28 cellular contexts compared by ENCODE assay signal in the genomic region with DNA sequence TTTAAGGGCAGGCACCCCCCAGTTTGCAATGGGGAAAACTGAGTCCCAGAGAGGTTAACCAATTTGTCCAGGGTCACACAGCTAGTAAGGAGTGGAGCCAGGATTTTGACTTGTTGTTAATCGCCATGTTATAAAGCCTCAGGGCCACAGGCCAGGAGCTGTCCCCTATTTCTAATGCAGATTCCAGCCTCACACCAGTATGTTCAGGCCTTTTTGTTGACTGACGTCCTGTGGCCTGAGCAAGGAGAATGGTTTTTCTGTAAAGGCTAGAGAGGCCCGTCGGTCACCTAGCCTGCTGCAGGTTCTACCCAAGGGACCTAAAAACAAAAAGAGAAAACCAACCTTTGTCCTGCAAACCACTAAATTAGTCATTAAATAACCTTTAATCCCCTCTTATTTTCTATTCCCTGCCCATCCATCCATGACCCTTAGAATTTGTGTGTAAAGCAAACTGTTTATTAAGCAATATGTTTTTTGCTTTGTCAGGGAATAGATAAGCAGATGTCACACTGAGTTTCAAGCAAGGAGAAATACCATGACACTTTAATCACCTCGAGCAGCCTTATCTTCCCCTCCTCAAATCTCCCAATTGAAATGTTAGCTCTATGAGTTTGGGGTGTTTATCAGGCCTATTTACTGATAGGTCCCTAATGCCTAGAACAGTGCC. TPM values are rescaled to one million over a fixed set of nuclear protein-coding genes. Genes with fewer than 3 reads are reported as not detected.
A peak's percentile ranks its signal among the peaks of the same experiment; 100 is the strongest.
DNase-seq lines count a peak whose midpoint lies in the region; ATAC-seq, FAIRE-seq and TF ChIP-seq lines count a peak whose summit lies in the region.
"Had no signal": no experiment of that assay in that cellular context is flagged by ENCODE, and none has a peak within 500 bp of the region (broad histone marks: within the 10 kb centered on the region; RNA-seq: fewer than 3 reads in every experiment).

No MANE protein-coding gene starts in this region.

- H3K27ac ChIP-seq in Panc1 (ENCODE audit: low read length) (peak overlapping the region; percentile 59; the same call in 1 of the 2 replicates), H1 (ENCODE audit: low read depth, low read length) (no peak overlapping the region; the same call in 1 of the 2 replicates), liver (ENCODE audit: low read depth in 1 of 2, low read length in 2 of 2) (peak overlapping the region; percentile 95)
- H3K27ac ChIP-seq: A549, skin epidermis, stomach, thyroid gland, vagina had no signal

- H2BK12ac ChIP-seq in H1 (ENCODE audit: low read depth, low read length): no peak overlapping the region

- no peak overlapping the region for H2BK20ac ChIP-seq in H1 (ENCODE audit: low read length)

- H3K4me3 ChIP-seq in Panc1 (ENCODE audit: low read depth in 2 of 2, low read length in 2 of 2) (no peak overlapping the region), H1 (ENCODE audit: extremely low read depth in 1 of 4, insufficient read depth in 2 of 4, low read depth in 3 of 4, low read length in 4 of 4) (no peak overlapping the region), liver (ENCODE audit: low read depth in 1 of 3, low read length in 3 of 3) (no peak overlapping the region)
- H3K4me3 ChIP-seq: A549, skin epidermis, stomach, thyroid gland, vagina had no signal

- H3K56ac ChIP-seq in H1 (replicated peaks; ENCODE audit: insufficient read length, low read depth, low read length): no peak overlapping the region

- CTCF ChIA-PET in Panc1 (lab: Charles Lee): no interaction called here
- CTCF ChIA-PET in H1 (lab: Charles Lee; ENCODE audit: partially characterized antibody): interaction anchor here (0.7 to 1.7 kb wide), 8 partner anchors 8 to 335 kb away, joined by 3 to 6 read pairs (median 3); partner anchors contain the start of genes HTD2 and RPP14

- BruUV-seq in Panc1 (replicated peaks; lab: Mats Ljungman, UMichigan): no TSS peak

- WGBS in H1 (ENCODE audit: extremely low coverage in 1 of 2, insufficient coverage in 1 of 2, insufficient read length in 1 of 2, insufficient replicate concordance in 2 of 2, low coverage in 1 of 2, low lambda C conversion rate in 2 of 2, missing lambda C conversion rate in 1 of 2), 2 experiments: 73% methylated on average over 5 of the region's 5 CpGs; no CpG with 5 or more reads in 1 of the 2 experiments
- WGBS in liver: 37% methylated on average over 5 of the region's 5 CpGs

- no peak overlapping the region for H2BK120ac ChIP-seq in H1 (replicated peaks; ENCODE audit: low read depth, low read length)

- TF ChIP-seq CTCF in Panc1 (IDR thresholded peaks at IDR 0.05) (no peak), H1 (IDR thresholded peaks at IDR 0.05; ENCODE audit: control extremely low read depth in 1 of 3, insufficient read depth in 1 of 3, low read depth in 1 of 3, low read length in 3 of 3) (no peak), liver (IDR thresholded peaks at IDR 0.05; ENCODE audit: low read depth, low read length, missing input control) (no peak), GM10266 (IDR thresholded peaks at IDR 0.05; ENCODE audit: control insufficient read depth, insufficient read depth, low read depth, missing control alignments) (no peak)

- peak; percentile 85 for FAIRE-seq in H1 (lab: Jason Lieb, UNC)
- FAIRE-seq: A549, colon, GM12892 had no signal

- no peak overlapping the region for H2AK5ac ChIP-seq in H1 (ENCODE audit: low read depth, low read length)

- no peak overlapping the region for H2BK5ac ChIP-seq in H1 (ENCODE audit: low read depth, low read length)

- H3K9ac ChIP-seq in H1 (replicated peaks in 1 of 4; ENCODE audit: extremely low read depth in 1 of 4, low read depth in 3 of 4, low read length in 3 of 4): no peak overlapping the region
- peak overlapping the region in 1 of 2 donors; percentile 75 for H3K9ac ChIP-seq in liver (ENCODE audit: low read depth in 1 of 2, low read length in 2 of 2)

- in situ Hi-C loops in Panc1 (cut with HindIII; ENCODE audit: low pct_unique_long_range_greater_than_20kb, low sequenced_read_pairs): no loop called here

- H2BK15ac ChIP-seq in H1 (ENCODE audit: low read length): no peak overlapping the region

- H4K91ac ChIP-seq in H1 (replicated peaks; ENCODE audit: insufficient read length, low read length): no peak overlapping the region

- ATAC-seq in Panc1: no peak
- ATAC-seq in HG02840 (IDR thresholded peaks at IDR 0.05; ENCODE audit: low FRiP score, unreplicated experiment): no peak
- ATAC-seq: A549; activated T-cell treated with anti-CD3 and anti-CD28 coated beads, Interleukin-2, amount 50 U/mL, for 4 hours; left colon had no signal

- intact Hi-C loops in Panc1 (cut with micrococcal nuclease; ENCODE audit: unreplicated experiment): no loop called here

- no peak overlapping the region for H2AFZ ChIP-seq in H1 (ENCODE audit: low read length)

- TF ChIP-seq EP300 in H1 (IDR thresholded peaks at IDR 0.05; ENCODE audit: borderline replicate concordance in 1 of 2, low read depth in 2 of 2, low read length in 2 of 2): no peak

- no peak overlapping the region for H3K4ac ChIP-seq in H1 (replicated peaks; ENCODE audit: insufficient read length, low read depth, low read length)

- TF ChIP-seq POLR2A in H1 (IDR thresholded peaks at IDR 0.05; ENCODE audit: control extremely low read depth in 1 of 2, low read depth in 2 of 2, low read length in 2 of 2): no peak

- DNase-seq in ELF-1 (ENCODE audit: low read depth, low spot score) (peak; percentile 57), Panc1 (ENCODE audit: low read depth, low spot score) (no peak), H1 (ENCODE audit: low read depth in 1 of 2, low spot score in 2 of 2) (peak in 1 of 2 experiments; percentile 42), MV-4-11 (lab: John Stamatoyannopoulos, UW) (no peak), GM10266 (ENCODE audit: extremely low spot score) (no peak), RPMI8226 (no peak)
- DNase-seq: activated CD4-positive, alpha-beta T cell treated with anti-CD3 and anti-CD28 coated beads for 48 hours; activated T-cell treated with anti-CD3 and anti-CD28 coated beads, Interleukin-2, amount 50 U/mL, for 4 hours; CD4-positive, alpha-beta memory T cell; effector memory CD4-positive, alpha-beta T cell; foreskin fibroblast; GOT3; left colon; NCI-H2029 treated with DMSO at 0.1 percent for 48 hours; NCI-H2227 treated with DMSO at 0.1 percent for 48 hours; NCI-H526 treated with DMSO at 0.1 percent for 48 hours; stimulated activated CD4-positive, alpha-beta T cell treated with anti-CD3 and anti-CD28 coated beads, Interleukin-1b, Interleukin-23, amount 100 ng/mL, for 48 hours; stomach; thyroid gland had no signal

- no peak overlapping the region for H3K18ac ChIP-seq in H1 (ENCODE audit: extremely low read depth, low read length)

- H3K4me2 ChIP-seq in H1 (ENCODE audit: insufficient read depth in 1 of 2, low read depth in 2 of 2, low read length in 2 of 2): no peak overlapping the region
- H3K4me2 ChIP-seq: A549 had no signal

- TF ChIP-seq RAD21 in H1 (IDR thresholded peaks at IDR 0.05 in 1 of 2, conservative IDR thresholded peaks at IDR 0.05 in 1 of 2; ENCODE audit: low read depth in 2 of 2, low read length in 2 of 2): no peak
- TF ChIP-seq RAD21 in liver (IDR thresholded peaks at IDR 0.05): peak in 1 of 2 donors; percentile 40

- no peak overlapping the region for H3K14ac ChIP-seq in H1 (ENCODE audit: insufficient read length)

- H4K20me1 ChIP-seq in H1 (replicated peaks in 1 of 2; ENCODE audit: control insufficient read depth in 1 of 2, insufficient read depth in 2 of 2, low read length in 2 of 2): no peaks in the 10 kb centered on the region

- no peak overlapping the region for H3K23ac ChIP-seq in H1 (ENCODE audit: insufficient read length)

- no peaks in the 10 kb centered on the region for H3K27me3 ChIP-seq in Panc1 (ENCODE audit: control insufficient read depth, insufficient read depth, low read length)
- H3K27me3 ChIP-seq in H1 (replicated peaks in 1 of 4; ENCODE audit: control insufficient read depth in 3 of 4, extremely low read depth in 1 of 4, insufficient read depth in 3 of 4, low read length in 3 of 4): no peaks in the 10 kb centered on the region; a peak in 1 of 7 replicates
- H3K27me3 ChIP-seq in liver (ENCODE audit: control insufficient read depth in 4 of 4, insufficient read depth in 4 of 4, low read length in 3 of 4): no peaks in the 10 kb centered on the region
- H3K27me3 ChIP-seq: stomach, thyroid gland, vagina had no signal

- H3K79me2 ChIP-seq in H1 (ENCODE audit: control insufficient read depth in 1 of 2, insufficient read depth in 2 of 2, low read length in 2 of 2): no peaks in the 10 kb centered on the region

- H3K9me3 ChIP-seq in Panc1 (ENCODE audit: control insufficient read depth, insufficient read depth, low read depth, low read length): no peaks in the 10 kb centered on the region
- H3K9me3 ChIP-seq in H1 (ENCODE audit: insufficient read depth in 2 of 2, low read depth in 1 of 2, low read length in 1 of 2): no peaks in the 10 kb centered on the region
- no peaks in the 10 kb centered on the region for H3K9me3 ChIP-seq in liver (ENCODE audit: control insufficient read depth in 4 of 4, low read length in 3 of 4)
- H3K9me3 ChIP-seq: A549, stomach, thyroid gland, vagina had no signal

- H3K79me1 ChIP-seq in H1 (ENCODE audit: low read depth, low read length): no peaks in the 10 kb centered on the region

- no peak overlapping the region for H4K8ac ChIP-seq in H1 (ENCODE audit: extremely low read depth, insufficient read depth, low read length)

- H3K4me1 ChIP-seq in Panc1 (ENCODE audit: control insufficient read depth, insufficient read depth, low read length): peaks cover 29% of the 10 kb centered on the region
- H3K4me1 ChIP-seq in H1 (replicated peaks in 1 of 4; ENCODE audit: control insufficient read depth in 3 of 4, insufficient read depth in 4 of 4, low read length in 3 of 4): peaks cover 5 to 16% (median 9%) of the 10 kb centered on the region in 4 experiments; a peak in 6 of 7 replicates
- H3K4me1 ChIP-seq in liver (ENCODE audit: control insufficient read depth in 4 of 4, insufficient read depth in 4 of 4, low read length in 3 of 4): peaks cover 35 to 94% (median 83%) of the 10 kb centered on the region in 4 donors
- H3K4me1 ChIP-seq: thyroid gland, vagina had no signal

- no peak overlapping the region for H4K5ac ChIP-seq in H1 (ENCODE audit: insufficient read length, low read depth, low read length)

- no peaks in the 10 kb centered on the region for H3K23me2 ChIP-seq in H1 (ENCODE audit: low read depth, low read length)

- POLR2A ChIA-PET in Panc1 (lab: Charles Lee) (interaction anchor here (0.6 kb wide), 1 partner anchor 90 kb away, joined by 3 read pairs; no protein-coding TSS in a partner anchor), H1 (lab: Charles Lee; ENCODE audit: partially characterized antibody) (interaction anchor here (1.3 kb wide), 1 partner anchor 96 kb away, joined by 3 read pairs; no protein-coding TSS in a partner anchor)

- H3K36me3 ChIP-seq in Panc1 (ENCODE audit: control insufficient read depth, insufficient read depth, low read length) (no peaks in the 10 kb centered on the region), H1 (ENCODE audit: control insufficient read depth in 2 of 4, insufficient read depth in 4 of 4, low read length in 3 of 4) (no peaks in the 10 kb centered on the region), liver (ENCODE audit: control insufficient read depth in 4 of 4, insufficient read depth in 3 of 4, low read depth in 1 of 4, low read length in 3 of 4) (peaks cover 0 to 29% (median 8%) of the 10 kb centered on the region in 4 donors)

RNA-seq across cellular contexts. Expression of gene ACOX2, which starts 14.1 kb away (rescaled TPM):
- total RNA-seq in Panc1 (2021; ENCODE audit: unreplicated experiment): 3.2 TPM
- polyA plus RNA-seq in Panc1 (2012; ENCODE audit: insufficient read length): 3.3 TPM
- 3.1 and 3.2 TPM in 2 replicates for total RNA-seq in H1 (2021; fragmentation: NEBNext Ultra II Directional; extraction: Animal tissue kit (Norgen Biotek cat#: 25700))
- polyA plus RNA-seq in H1 (2011; rRNA removed): 7.3 and 9.2 TPM in 2 replicates
- 4.7 TPM for polyA plus RNA-seq in H1 (2011; cell fraction: cytosol; rRNA removed)
- polyA plus RNA-seq in H1 (2011; cell fraction: nucleus; rRNA removed): 5.0 TPM
- 2.3 to 4.8 TPM (median 4.1 TPM) in 4 replicates for polyA plus RNA-seq in H1 (2012, experiment 1 of 2)
- 4.8 TPM for polyA plus RNA-seq in H1 (2012, experiment 2 of 2)
- 3.9 TPM for polyA plus RNA-seq in H1 (2013, experiment 1 of 2)
- 3.5 TPM for polyA plus RNA-seq in H1 (2013, experiment 2 of 2)
- polyA minus RNA-seq in H1 (2011; rRNA and poly(A)+ RNA removed): 7.2 and 8.5 TPM in 2 replicates
- 1.5 TPM for polyA minus RNA-seq in H1 (2011; cell fraction: cytosol; rRNA and poly(A)+ RNA removed)
- 2.5 TPM for polyA minus RNA-seq in H1 (2011; cell fraction: nucleus; rRNA and poly(A)+ RNA removed)
- total RNA-seq in liver: 100 to 1,000 TPM in 1 of 2 donors, 10 to 100 TPM in 1; 74.3 to 179 TPM
- 100 to 1,000 TPM; 104 to 214 TPM for polyA plus RNA-seq in liver
- total RNA-seq: activated T-cell treated with anti-CD3 and anti-CD28 coated beads, Interleukin-2, amount 50 U/mL, for 4 hours; CD4-positive, alpha-beta memory T cell; T-helper 1 cell treated with Interleukin-12 subunit alpha and Interleukin-12 subunit beta and Interleukin-4 antibody, amounts not matched to agents 30 ng/mL and 1 ng/mL, for 36 hours had no signal
- polyA plus RNA-seq: CD4-positive, alpha-beta memory T cell had no signal

RNA-seq across cellular contexts. Expression of gene KCTD6, which starts 31.0 kb away (rescaled TPM):
- total RNA-seq in Panc1 (2021; ENCODE audit: unreplicated experiment) (18.3 TPM), liver (10 to 100 TPM; 10.7 to 13.8 TPM)
- 16.8 TPM for polyA plus RNA-seq in Panc1 (2012; ENCODE audit: insufficient read length)
- 21.4 and 22.2 TPM in 2 replicates for total RNA-seq in H1 (2021; fragmentation: NEBNext Ultra II Directional; extraction: Animal tissue kit (Norgen Biotek cat#: 25700))
- polyA plus RNA-seq in H1 (2011; rRNA removed) (11.0 and 17.4 TPM in 2 replicates), liver (10 to 100 TPM in 1 of 2 donors, 1 to 10 TPM in 1; 6.5 to 10.0 TPM)
- polyA plus RNA-seq in H1 (2011; cell fraction: cytosol; rRNA removed): 15.1 TPM
- polyA plus RNA-seq in H1 (2011; cell fraction: nucleus; rRNA removed): 8.3 TPM
- 9.0 to 12.7 TPM (median 9.3 TPM) in 4 replicates for polyA plus RNA-seq in H1 (2012, experiment 1 of 2)
- polyA plus RNA-seq in H1 (2012, experiment 2 of 2): 2.6 TPM
- polyA plus RNA-seq in H1 (2013, experiment 1 of 2): 16.2 TPM
- 16.9 TPM for polyA plus RNA-seq in H1 (2013, experiment 2 of 2)
- 14.5 and 16.0 TPM in 2 replicates for polyA minus RNA-seq in H1 (2011; rRNA and poly(A)+ RNA removed)
- 10.8 TPM for polyA minus RNA-seq in H1 (2011; cell fraction: cytosol; rRNA and poly(A)+ RNA removed)
- 24.4 TPM for polyA minus RNA-seq in H1 (2011; cell fraction: nucleus; rRNA and poly(A)+ RNA removed)

RNA-seq across cellular contexts. Expression of gene FAM107A, which starts 54.3 kb away (rescaled TPM):
- total RNA-seq in Panc1 (2021; ENCODE audit: unreplicated experiment): 0.08 TPM
- 0.25 TPM for polyA plus RNA-seq in Panc1 (2012; ENCODE audit: insufficient read length)
- total RNA-seq in H1 (2021; fragmentation: NEBNext Ultra II Directional; extraction: Animal tissue kit (Norgen Biotek cat#: 25700)): 0.57 and 0.65 TPM in 2 replicates
- polyA plus RNA-seq in H1 (2011; rRNA removed): 0.51 and 1.1 TPM in 2 replicates
- polyA plus RNA-seq in H1 (2011; cell fraction: cytosol; rRNA removed): 0.83 TPM
- 0.61 TPM for polyA plus RNA-seq in H1 (2011; cell fraction: nucleus; rRNA removed)
- polyA plus RNA-seq in H1 (2012, experiment 1 of 2): 0.16 to 0.23 TPM (median 0.22 TPM) in 4 replicates
- polyA plus RNA-seq in H1 (2012, experiment 2 of 2): 0.33 TPM
- 0.53 TPM for polyA plus RNA-seq in H1 (2013, experiment 1 of 2)
- polyA plus RNA-seq in H1 (2013, experiment 2 of 2): 0.50 TPM
- 0.05 and 0.60 TPM in 2 replicates for polyA minus RNA-seq in H1 (2011; rRNA and poly(A)+ RNA removed)
- polyA minus RNA-seq in H1 (2011; cell fraction: cytosol; rRNA and poly(A)+ RNA removed): 1.0 TPM
- polyA minus RNA-seq in H1 (2011; cell fraction: nucleus; rRNA and poly(A)+ RNA removed): 0.40 TPM
- total RNA-seq in liver: 1 to 10 TPM in 1 of 2 donors, under 1 TPM in 1; 0.05 to 1.3 TPM
- 1 to 10 TPM; 1.5 to 4.7 TPM for polyA plus RNA-seq in liver
- total RNA-seq: activated T-cell treated with anti-CD3 and anti-CD28 coated beads, Interleukin-2, amount 50 U/mL, for 4 hours; CD4-positive, alpha-beta memory T cell; myocyte; T-helper 1 cell treated with Interleukin-12 subunit alpha and Interleukin-12 subunit beta and Interleukin-4 antibody, amounts not matched to agents 30 ng/mL and 1 ng/mL, for 36 hours had no signal
- polyA plus RNA-seq: CD4-positive, alpha-beta memory T cell had no signal

Comparison
In these comparisons a context has a peak if more than half of its experiments do, and no peak if none do; other contexts are left out.
1. RNA of gene ACOX2, which starts 14.1 kb away (total RNA-seq): 74.3 to 179 TPM in liver; 3.2 TPM in Panc1 (single experiment) and 3.1 to 3.2 TPM in H1; every median in the first group is over 10 times any median in the second.